In the genomic region with DNA sequence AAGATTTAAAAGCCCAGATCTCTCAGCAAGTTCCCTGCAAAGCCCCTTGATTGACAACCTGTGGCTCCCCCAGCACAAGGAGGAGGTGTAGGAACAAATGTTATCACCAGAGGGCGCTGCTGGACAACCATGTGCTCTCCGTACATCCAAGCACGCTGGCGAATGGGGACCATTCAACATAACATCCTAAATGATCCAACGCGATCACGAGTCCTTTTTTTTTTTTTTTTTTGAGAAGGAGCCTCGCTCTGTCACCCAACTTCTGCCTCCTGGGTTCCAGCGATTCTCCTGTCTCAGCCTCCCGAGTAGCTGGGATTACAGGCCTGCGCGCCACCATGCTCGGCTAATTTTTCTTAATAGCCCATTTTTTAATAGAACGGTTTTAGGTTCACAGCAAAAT, we compare ENCODE assay signal across 8 cellular contexts. TPM values are rescaled to one million over a fixed set of nuclear protein-coding genes. Genes with fewer than 3 reads are reported as not detected.
DNase-seq lines count a peak whose midpoint lies in the region; ATAC-seq and TF ChIP-seq lines count a peak whose summit lies in the region.

No MANE protein-coding gene starts in this region.

- H3K27ac ChIP-seq in HCT116 (ENCODE audit: low read depth, low read length) = no peak overlapping the region
- no peak overlapping the region for H3K27ac ChIP-seq in liver (ENCODE audit: low read depth in 1 of 2, low read length in 2 of 2)

- intact Hi-C loops in HCT116 (cut with micrococcal nuclease) = loop anchor here (1.0 to 5.0 kb wide), 4 partner anchors 57 to 281 kb away; no protein-coding TSS in a partner anchor

- H3K36me3 Mint-ChIP-seq in activated CD4-positive, alpha-beta T cell treated with anti-CD3 and anti-CD28 coated beads, Interleukin-2, amount 10 ng/mL, durations not matched to agents 7 days and 5 days (ENCODE audit: low read depth) = no peaks in the 10 kb centered on the region

- H3K9me3 ChIP-seq in HCT116 (ENCODE audit: control insufficient read depth in 1 of 2, insufficient read depth in 1 of 2, low read depth in 1 of 2, low read length in 2 of 2) (no peaks in the 10 kb centered on the region), liver (ENCODE audit: control insufficient read depth in 4 of 4, low read length in 3 of 4) (no peaks in the 10 kb centered on the region)

- H3K27me3 Mint-ChIP-seq in activated CD4-positive, alpha-beta T cell treated with anti-CD3 and anti-CD28 coated beads, Interleukin-2, amount 10 ng/mL, durations not matched to agents 7 days and 5 days = peaks cover 5% of the 10 kb centered on the region

- ATAC-seq in HCT116 (peak; percentile 98), HG03565 (IDR thresholded peaks at IDR 0.05; ENCODE audit: unreplicated experiment) (no peak)

- peaks cover 2% of the 10 kb centered on the region for H3K9me3 Mint-ChIP-seq in activated CD4-positive, alpha-beta T cell treated with anti-CD3 and anti-CD28 coated beads, Interleukin-2, amount 10 ng/mL, durations not matched to agents 7 days and 5 days

- H3K9ac ChIP-seq in HCT116 (ENCODE audit: low read length) = no peak overlapping the region
- no peak overlapping the region for H3K9ac ChIP-seq in liver (ENCODE audit: low read depth in 1 of 2, low read length in 2 of 2)

- H3K36me3 ChIP-seq in HCT116 (ENCODE audit: control insufficient read depth in 1 of 2, insufficient read depth in 2 of 2, low read length in 2 of 2) (no peaks in the 10 kb centered on the region), liver (ENCODE audit: control insufficient read depth in 4 of 4, insufficient read depth in 3 of 4, low read depth in 1 of 4, low read length in 3 of 4) (no peaks in the 10 kb centered on the region)

- no peaks in the 10 kb centered on the region for H3K4me1 Mint-ChIP-seq in activated CD4-positive, alpha-beta T cell treated with anti-CD3 and anti-CD28 coated beads, Interleukin-2, amount 10 ng/mL, durations not matched to agents 7 days and 5 days

- H2AFZ ChIP-seq in HCT116 (ENCODE audit: low read depth, low read length, poor library complexity, severe bottlenecking) = peak overlapping the region; percentile 79

- no peaks in the 10 kb centered on the region for H4K20me1 ChIP-seq in HCT116 (ENCODE audit: insufficient read depth)

- no peak overlapping the region for H3K4me3 ChIP-seq in HCT116 (replicated peaks in 1 of 2; ENCODE audit: low read depth in 1 of 2, low read length in 2 of 2)
- no peak overlapping the region for H3K4me3 ChIP-seq in liver (ENCODE audit: low read depth in 1 of 3, low read length in 3 of 3)

- no peaks in the 10 kb centered on the region for H3K9me2 ChIP-seq in HCT116 (ENCODE audit: insufficient read depth)

- TF ChIP-seq POLR2A in HCT116 (IDR thresholded peaks at IDR 0.05; ENCODE audit: borderline replicate concordance, extremely low read depth, insufficient read depth, insufficient read length) = no peak

- H3K27me3 ChIP-seq in HCT116 (ENCODE audit: insufficient read depth, low read length) = no peaks in the 10 kb centered on the region
- no peaks in the 10 kb centered on the region for H3K27me3 ChIP-seq in liver (ENCODE audit: control insufficient read depth in 4 of 4, insufficient read depth in 4 of 4, low read length in 3 of 4)

- H3K27ac Mint-ChIP-seq in activated CD4-positive, alpha-beta T cell treated with anti-CD3 and anti-CD28 coated beads, Interleukin-2, amount 10 ng/mL, durations not matched to agents 7 days and 5 days = no peak overlapping the region

- no peak overlapping the region for H3K4me2 ChIP-seq in HCT116 (ENCODE audit: low read length)

- H3K4me3 Mint-ChIP-seq in activated CD4-positive, alpha-beta T cell treated with anti-CD3 and anti-CD28 coated beads, Interleukin-2, amount 10 ng/mL, durations not matched to agents 7 days and 5 days = no peak overlapping the region

- TF ChIP-seq CTCF in AG09319 (IDR thresholded peaks at IDR 0.05; ENCODE audit: low read depth, low read length) = peak; percentile 77
- TF ChIP-seq CTCF in HCT116 (IDR thresholded peaks at IDR 0.05 in 2 of 3, conservative IDR thresholded peaks at IDR 0.05 in 1 of 3; ENCODE audit: borderline replicate concordance in 1 of 3, insufficient read depth in 1 of 3, low read depth in 2 of 3, low read length in 2 of 3) = peak; percentile 74 to 85 (median 81)
- peak; percentile 84 for TF ChIP-seq CTCF in liver (IDR thresholded peaks at IDR 0.05; ENCODE audit: low read depth, low read length, missing input control)

- RAD21 ChIA-PET in HCT116 (lab: Charles Lee; ENCODE audit: low non-redundant PET in 1 of 2, low total read pairs in 2 of 2, uncharacterized antibody in 2 of 2, unreplicated experiment in 2 of 2) = interaction anchor here in 1 of 2 experiments (0.6 kb wide), 1 partner anchor 259 kb away, joined by 3 read pairs; no protein-coding TSS in a partner anchor

- DNase-seq in AG09319 (ENCODE audit: extremely low read depth, low read depth) (peak; percentile 57), HCT116 (ENCODE audit: low read depth, low spot score) (peak; percentile 79), NCI-H69 (lab: John Stamatoyannopoulos, UW) (peak; percentile 82), dedifferentiated amniotic fluid mesenchymal stem cell (ENCODE audit: extremely low spot score) (peak; percentile 55)
- peak; percentile 82 for DNase-seq in activated CD4-positive, alpha-beta T cell treated with anti-CD3 and anti-CD28 coated beads, Interleukin-2, amount 10 ng/mL, durations not matched to agents 7 days and 5 days
- DNase-seq in stimulated activated CD4-positive, alpha-beta T cell treated with anti-CD3 and anti-CD28 coated beads, TNF-alpha, amount 100 ng/mL, for 1 hour (ENCODE audit: low read depth in 3 of 3, low spot score in 1 of 3) = peak; percentile 37 to 53 (median 41)

- CTCF ChIA-PET in HCT116 (lab: Charles Lee) = interaction anchor here (0.7 to 1.9 kb wide), 3 partner anchors 10 to 281 kb away, joined by 3 to 10 read pairs (median 3); no protein-coding TSS in a partner anchor
- CTCF ChIA-PET in activated CD4-positive, alpha-beta T cell treated with anti-CD3 and anti-CD28 coated beads, Interleukin-2, amount 10 ng/mL, durations not matched to agents 7 days and 5 days (lab: Charles Lee) = interaction anchor here (0.6 kb wide), 2 partner anchors 240 to 412 kb away, joined by 3 read pairs; no protein-coding TSS in a partner anchor

- 33% methylated on average over 14 of the region's 14 CpGs for WGBS in liver

- BruUV-seq in HCT116 (replicated peaks; lab: Mats Ljungman, UMichigan) = no TSS peak

- H3K79me2 ChIP-seq in HCT116 (ENCODE audit: insufficient read depth, low read length) = no peaks in the 10 kb centered on the region

- H3K4me1 ChIP-seq in HCT116 (ENCODE audit: control insufficient read depth in 1 of 2, insufficient read depth in 2 of 2, low read length in 2 of 2) (0 out of 4 replicates have a peak, but pooled peaks cover 0 to 2% of the 10 kb centered on the region in 2 experiments), liver (ENCODE audit: control insufficient read depth in 4 of 4, insufficient read depth in 4 of 4, low read length in 3 of 4) (no peaks in the 10 kb centered on the region)

- POLR2A ChIA-PET in HCT116 (lab: Charles Lee) = no interaction called here
- POLR2A ChIA-PET in activated CD4-positive, alpha-beta T cell treated with anti-CD3 and anti-CD28 coated beads, Interleukin-2, amount 10 ng/mL, durations not matched to agents 7 days and 5 days (lab: Charles Lee) = no interaction called here

- TF ChIP-seq RAD21 in HCT116 (IDR thresholded peaks at IDR 0.05; ENCODE audit: low read depth) (peak; percentile 90), liver (IDR thresholded peaks at IDR 0.05) (peak; percentile 80 to 92)

TF ChIP-seq in HCT116, 20 proteins besides CTCF, POLR2A, EP300 and RAD21:
- TF ChIP-seq SIN3A (IDR thresholded peaks at IDR 0.05; ENCODE audit: low read depth) (no peak), ELF1 (IDR thresholded peaks at IDR 0.05; ENCODE audit: borderline replicate concordance, low read depth) (no peak)
- TF ChIP-seq, protein P1, sequence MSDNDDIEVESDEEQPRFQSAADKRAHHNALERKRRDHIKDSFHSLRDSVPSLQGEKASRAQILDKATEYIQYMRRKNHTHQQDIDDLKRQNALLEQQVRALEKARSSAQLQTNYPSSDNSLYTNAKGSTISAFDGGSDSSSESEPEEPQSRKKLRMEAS (IDR thresholded peaks at IDR 0.05) = peak; percentile 90

TF ChIP-seq in liver, 16 proteins besides CTCF, POLR2A, EP300 and RAD21:
- no peak for TF ChIP-seq JUND (IDR thresholded peaks at IDR 0.05)
- TF ChIP-seq, protein P1 (IDR thresholded peaks at IDR 0.05) = peak; percentile 48
- TF ChIP-seq EGR1 (IDR thresholded peaks at IDR 0.05; ENCODE audit: low read depth in 2 of 2) = no peak
- no peak for TF ChIP-seq HNF4G (IDR thresholded peaks at IDR 0.05)
- no peak for TF ChIP-seq FOXA2 (IDR thresholded peaks at IDR 0.05)
- no peak for TF ChIP-seq YY1 (IDR thresholded peaks at IDR 0.05)

RNA-seq across cellular contexts. Expression of a gene that starts 52.0 kb away (rescaled TPM):
- 0.22 TPM for total RNA-seq in HCT116 (2021; ENCODE audit: unreplicated experiment)
- 0.34 TPM in 2 replicates for polyA plus RNA-seq in HCT116 (2012)
- total RNA-seq in activated CD4-positive, alpha-beta T cell treated with anti-CD3 and anti-CD28 coated beads, Interleukin-2, amount 10 ng/mL, durations not matched to agents 7 days and 5 days = not detected
- total RNA-seq in liver = under 1 TPM in 1 of 2 donors, not detected in 1; under 0.01 TPM
- polyA plus RNA-seq in liver = not detected

RNA-seq across cellular contexts. Expression of a gene that starts 57.6 kb away (rescaled TPM):
- total RNA-seq in HCT116 (2021; ENCODE audit: unreplicated experiment) (59.9 TPM), liver (10 to 100 TPM; 10.7 to 17.1 TPM)
- 32.6 and 38.5 TPM in 2 replicates for polyA plus RNA-seq in HCT116 (2012)
- total RNA-seq in activated CD4-positive, alpha-beta T cell treated with anti-CD3 and anti-CD28 coated beads, Interleukin-2, amount 10 ng/mL, durations not matched to agents 7 days and 5 days = 10 to 100 TPM; 31.4 to 33.6 TPM
- polyA plus RNA-seq in liver = 1 to 10 TPM; 6.1 to 6.4 TPM
